8 cellular contexts compared by ENCODE assay signal in the genomic region with DNA sequence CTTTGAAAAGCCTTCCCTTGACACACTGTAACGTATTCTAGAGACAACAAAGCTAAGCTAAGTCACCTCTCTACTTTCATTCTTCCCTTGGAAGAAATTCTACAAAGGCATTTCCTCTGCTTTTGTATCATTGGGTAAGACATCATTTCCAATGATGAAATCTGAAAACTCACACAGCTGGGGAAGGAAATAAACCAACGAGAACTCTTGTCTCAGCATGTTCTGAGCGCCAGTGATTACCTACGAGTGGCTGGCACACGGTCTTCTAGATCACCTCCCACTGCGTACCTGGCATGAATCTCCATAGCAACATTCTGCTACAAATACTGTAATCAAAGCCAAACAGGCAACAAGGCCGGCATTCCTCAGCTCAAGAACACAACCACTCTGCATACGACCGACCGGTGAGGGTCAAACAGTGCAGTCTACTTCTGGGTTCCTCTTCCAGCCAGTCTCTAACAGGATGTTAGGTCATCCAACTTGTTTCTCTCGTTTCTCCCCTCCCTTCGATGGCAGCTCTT. TPM values are rescaled to one million over a fixed set of nuclear protein-coding genes. Genes with fewer than 3 reads are reported as not detected.
DNase-seq lines count a peak whose midpoint lies in the region; ATAC-seq and TF ChIP-seq lines count a peak whose summit lies in the region.

No MANE protein-coding gene starts in this region.

- POLR2A ChIA-PET in HEK293 (lab: Yijun Ruan, JAX) = interaction anchor here (1.0 to 1.1 kb wide), 2 partner anchors 54 to 344 kb away, joined by 3 to 6 read pairs; no protein-coding TSS in a partner anchor

- peaks cover 21% of the 10 kb centered on the region for H3K27me3 Mint-ChIP-seq in activated T-cell treated with anti-CD3 and anti-CD28 coated beads, Interleukin-2, amount 50 U/mL, for 72 hours (ENCODE audit: low read depth)

- no peaks in the 10 kb centered on the region for H3K9me3 Mint-ChIP-seq in activated T-cell treated with anti-CD3 and anti-CD28 coated beads, Interleukin-2, amount 50 U/mL, for 72 hours

- H3K4me1 ChIP-seq in HEK293 (ENCODE audit: control insufficient read depth, insufficient read depth, low read length) = peaks cover 31% of the 10 kb centered on the region
- peaks cover 93 to 95% of the 10 kb centered on the region in 2 experiments for H3K4me1 ChIP-seq in neutrophil (ENCODE audit: control insufficient read depth in 1 of 2, insufficient read depth in 1 of 2, low read depth in 1 of 2, low read length in 1 of 2)
- peaks cover 53% of the 10 kb centered on the region for H3K4me1 ChIP-seq in SJCRH30

- no peaks in the 10 kb centered on the region for H3K27me3 ChIP-seq in neutrophil
- no peaks in the 10 kb centered on the region for H3K27me3 ChIP-seq in SJCRH30

- ATAC-seq in activated T-cell treated with anti-CD3 and anti-CD28 coated beads, Interleukin-2, amount 50 U/mL, for 72 hours (replicated peaks in 1 of 2) = peak; percentile 67 to 72

- H3K4me3 Mint-ChIP-seq in activated T-cell treated with anti-CD3 and anti-CD28 coated beads, Interleukin-2, amount 50 U/mL, for 72 hours = peak overlapping the region; percentile 76 to 86

- intact Hi-C loops in posterior cingulate gyrus (cut with DNase I) = no loop called here

- H3K9me3 ChIP-seq in HEK293 (ENCODE audit: control insufficient read depth, insufficient read depth, low read depth, low read length) (no peaks in the 10 kb centered on the region), neutrophil (no peaks in the 10 kb centered on the region), SJCRH30 (replicated peaks) (no peaks in the 10 kb centered on the region)

- peak; percentile 71 for DNase-seq in COR-L47 (lab: John Stamatoyannopoulos, UW)
- peak; percentile 94 for DNase-seq in NCI-H510A treated with DMSO at 0.1 percent for 48 hours (lab: John Stamatoyannopoulos, UW)
- DNase-seq in activated T-cell treated with anti-CD3 and anti-CD28 coated beads, Interleukin-2, amount 50 U/mL, for 72 hours = peak; percentile 50 to 52
- DNase-seq in fibroblast of peridontal ligament (ENCODE audit: extremely low read depth) = peak; percentile 55
- DNase-seq in posterior cingulate gyrus = no peak
- no peak for DNase-seq in SJCRH30

- CTCF ChIA-PET in HEK293 (lab: Yijun Ruan, JAX) = interaction anchor here (0.6 to 1.3 kb wide), 5 partner anchors 8 to 143 kb away, joined by 3 to 5 read pairs (median 4); no protein-coding TSS in a partner anchor

- H3K27ac Mint-ChIP-seq in activated T-cell treated with anti-CD3 and anti-CD28 coated beads, Interleukin-2, amount 50 U/mL, for 72 hours = peak overlapping the region; percentile 68

- TF ChIP-seq CTCF in HEK293 (tag by site-specific recombination; IDR thresholded peaks at IDR 0.05) (no peak), neutrophil (IDR thresholded peaks at IDR 0.05) (peak; percentile 34)

- H3K36me3 ChIP-seq in HEK293 (ENCODE audit: control insufficient read depth in 2 of 2, insufficient read depth in 1 of 2, low read length in 2 of 2) = no peaks in the 10 kb centered on the region
- no peaks in the 10 kb centered on the region for H3K36me3 ChIP-seq in neutrophil
- no peaks in the 10 kb centered on the region; the same call in 1 of the 2 replicates for H3K36me3 ChIP-seq in SJCRH30

- peaks cover 5 to 6% of the 10 kb centered on the region in 2 donors for H3K36me3 Mint-ChIP-seq in activated T-cell treated with anti-CD3 and anti-CD28 coated beads, Interleukin-2, amount 50 U/mL, for 72 hours (ENCODE audit: insufficient read depth in 2 of 2)

- peak overlapping the region; percentile 8; the same call in 1 of the 2 replicates for H3K4me3 ChIP-seq in HEK293 (ENCODE audit: low read depth, low read length)
- peak overlapping the region; percentile 65 to 66 for H3K4me3 ChIP-seq in neutrophil (ENCODE audit: low read depth in 1 of 2, low read length in 1 of 2)
- H3K4me3 ChIP-seq in SJCRH30 = no peak overlapping the region

- H3K27ac ChIP-seq in HEK293 (ENCODE audit: extremely low read depth, low read depth, low read length) = peak overlapping the region; percentile 53
- H3K27ac ChIP-seq in neutrophil = peak overlapping the region; percentile 98
- H3K27ac ChIP-seq in SJCRH30 = no peak overlapping the region

- H3K4me1 Mint-ChIP-seq in activated T-cell treated with anti-CD3 and anti-CD28 coated beads, Interleukin-2, amount 50 U/mL, for 72 hours (ENCODE audit: low read depth) = peaks cover 91% of the 10 kb centered on the region

TF ChIP-seq in HEK293, 187 proteins besides CTCF, POLR2A, EP300 and RAD21 (continues in another document):
- TF ChIP-seq ZNF341 (tag by site-specific recombination; IDR thresholded peaks at IDR 0.05; ENCODE audit: low read depth) (peak; percentile 45), SCRT2 (tag by site-specific recombination; IDR thresholded peaks at IDR 0.05) (peak; percentile 81), ZBTB48 (tag by site-specific recombination; IDR thresholded peaks at IDR 0.05) (no peak), ZNF133 (tag by site-specific recombination; IDR thresholded peaks at IDR 0.05) (no peak), ZNF366 (tag by site-specific recombination; conservative IDR thresholded peaks at IDR 0.05) (peak; percentile 70), ZNF138 (tag by site-specific recombination; IDR thresholded peaks at IDR 0.05; ENCODE audit: borderline replicate concordance) (no peak), GLIS1 (tag by site-specific recombination; IDR thresholded peaks at IDR 0.05) (peak; percentile 67; the same call in 1 of the 2 replicates)
- TF ChIP-seq, protein P1, sequence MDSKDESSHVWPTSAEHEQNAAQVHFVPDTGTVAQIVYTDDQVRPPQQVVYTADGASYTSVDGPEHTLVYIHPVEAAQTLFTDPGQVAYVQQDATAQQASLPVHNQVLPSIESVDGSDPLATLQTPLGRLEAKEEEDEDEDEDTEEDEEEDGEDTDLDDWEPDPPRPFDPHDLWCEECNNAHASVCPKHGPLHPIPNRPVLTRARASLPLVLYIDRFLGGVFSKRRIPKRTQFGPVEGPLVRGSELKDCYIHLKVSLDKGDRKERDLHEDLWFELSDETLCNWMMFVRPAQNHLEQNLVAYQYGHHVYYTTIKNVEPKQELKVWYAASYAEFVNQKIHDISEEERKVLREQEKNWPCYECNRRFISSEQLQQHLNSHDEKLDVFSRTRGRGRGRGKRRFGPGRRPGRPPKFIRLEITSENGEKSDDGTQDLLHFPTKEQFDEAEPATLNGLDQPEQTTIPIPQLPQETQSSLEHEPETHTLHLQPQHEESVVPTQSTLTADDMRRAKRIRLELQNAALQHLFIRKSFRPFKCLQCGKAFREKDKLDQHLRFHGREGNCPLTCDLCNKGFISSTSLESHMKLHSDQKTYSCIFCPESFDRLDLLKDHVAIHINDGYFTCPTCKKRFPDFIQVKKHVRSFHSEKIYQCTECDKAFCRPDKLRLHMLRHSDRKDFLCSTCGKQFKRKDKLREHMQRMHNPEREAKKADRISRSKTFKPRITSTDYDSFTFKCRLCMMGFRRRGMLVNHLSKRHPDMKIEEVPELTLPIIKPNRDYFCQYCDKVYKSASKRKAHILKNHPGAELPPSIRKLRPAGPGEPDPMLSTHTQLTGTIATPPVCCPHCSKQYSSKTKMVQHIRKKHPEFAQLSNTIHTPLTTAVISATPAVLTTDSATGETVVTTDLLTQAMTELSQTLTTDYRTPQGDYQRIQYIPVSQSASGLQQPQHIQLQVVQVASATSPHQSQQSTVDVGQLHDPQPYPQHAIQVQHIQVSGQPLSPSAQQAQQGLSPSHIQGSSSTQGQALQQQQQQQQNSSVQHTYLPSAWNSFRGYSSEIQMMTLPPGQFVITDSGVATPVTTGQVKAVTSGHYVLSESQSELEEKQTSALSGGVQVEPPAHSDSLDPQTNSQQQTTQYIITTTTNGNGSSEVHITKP (tag by site-specific recombination; IDR thresholded peaks at IDR 0.05) = peak; percentile 88
- TF ChIP-seq, protein P2, sequence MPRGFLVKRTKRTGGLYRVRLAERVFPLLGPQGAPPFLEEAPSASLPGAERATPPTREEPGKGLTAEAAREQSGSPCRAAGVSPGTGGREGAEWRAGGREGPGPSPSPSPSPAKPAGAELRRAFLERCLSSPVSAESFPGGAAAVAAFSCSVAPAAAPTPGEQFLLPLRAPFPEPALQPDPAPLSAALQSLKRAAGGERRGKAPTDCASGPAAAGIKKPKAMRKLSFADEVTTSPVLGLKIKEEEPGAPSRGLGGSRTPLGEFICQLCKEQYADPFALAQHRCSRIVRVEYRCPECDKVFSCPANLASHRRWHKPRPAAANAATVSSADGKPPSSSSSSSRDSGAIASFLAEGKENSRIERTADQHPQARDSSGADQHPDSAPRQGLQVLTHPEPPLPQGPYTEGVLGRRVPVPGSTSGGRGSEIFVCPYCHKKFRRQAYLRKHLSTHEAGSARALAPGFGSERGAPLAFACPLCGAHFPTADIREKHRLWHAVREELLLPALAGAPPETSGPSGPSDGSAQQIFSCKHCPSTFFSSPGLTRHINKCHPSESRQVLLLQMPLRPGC (tag by site-specific recombination; IDR thresholded peaks at IDR 0.05) = peak; percentile 71; the same call in 1 of the 2 replicates
- TF ChIP-seq, protein P3, sequence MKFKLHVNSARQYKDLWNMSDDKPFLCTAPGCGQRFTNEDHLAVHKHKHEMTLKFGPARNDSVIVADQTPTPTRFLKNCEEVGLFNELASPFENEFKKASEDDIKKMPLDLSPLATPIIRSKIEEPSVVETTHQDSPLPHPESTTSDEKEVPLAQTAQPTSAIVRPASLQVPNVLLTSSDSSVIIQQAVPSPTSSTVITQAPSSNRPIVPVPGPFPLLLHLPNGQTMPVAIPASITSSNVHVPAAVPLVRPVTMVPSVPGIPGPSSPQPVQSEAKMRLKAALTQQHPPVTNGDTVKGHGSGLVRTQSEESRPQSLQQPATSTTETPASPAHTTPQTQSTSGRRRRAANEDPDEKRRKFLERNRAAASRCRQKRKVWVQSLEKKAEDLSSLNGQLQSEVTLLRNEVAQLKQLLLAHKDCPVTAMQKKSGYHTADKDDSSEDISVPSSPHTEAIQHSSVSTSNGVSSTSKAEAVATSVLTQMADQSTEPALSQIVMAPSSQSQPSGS (tag by site-specific recombination; IDR thresholded peaks at IDR 0.05; ENCODE audit: low read depth) = peak; percentile 27; the same call in 1 of the 2 replicates

RNA-seq across cellular contexts. Expression of gene VPS37B, which starts 7.6 kb away (rescaled TPM):
- total RNA-seq in activated T-cell treated with anti-CD3 and anti-CD28 coated beads, Interleukin-2, amount 50 U/mL, for 72 hours = 10 to 100 TPM; 28.8 to 37.4 TPM
- 33.2 and 34.2 TPM in 2 replicates for total RNA-seq in SJCRH30 (2014; rRNA removed; shearing (Covaris generic))

RNA-seq across cellular contexts. Expression of gene HIP1R, which starts 53.0 kb away (rescaled TPM):
- 10 to 100 TPM; 20.0 to 28.1 TPM for total RNA-seq in activated T-cell treated with anti-CD3 and anti-CD28 coated beads, Interleukin-2, amount 50 U/mL, for 72 hours
- 6.5 and 9.8 TPM in 2 replicates for total RNA-seq in SJCRH30 (2014; rRNA removed; shearing (Covaris generic))

Comparison
In these comparisons a context has a peak if more than half of its experiments do, and no peak if none do; other contexts are left out.
1. DNase-seq: peak in COR-L47 (single experiment), NCI-H510A treated with DMSO at 0.1 percent for 48 hours (single experiment), activated T-cell treated with anti-CD3 and anti-CD28 coated beads, Interleukin-2, amount 50 U/mL, for 72 hours (2 of 2) and fibroblast of peridontal ligament (single experiment); none in posterior cingulate gyrus (0 of 10) and SJCRH30 (0 of 2).